In genomic region chr10:10141983-10142382, GRCh38 we compare ENCODE assay signal across 2 cellular contexts.
TF ChIP-seq lines count a peak whose summit lies in the region.

No MANE protein-coding gene starts in this region.

TF ChIP-seq in GM23338, 12 proteins besides CTCF, POLR2A, EP300 and RAD21:
- TF ChIP-seq STAT1 (IDR thresholded peaks at IDR 0.05; ENCODE audit: unreplicated experiment) (no peak), EZH2 (IDR thresholded peaks at IDR 0.05; ENCODE audit: low read depth, unreplicated experiment) (no peak), CREB1 (CRISPR knock-in tag; IDR thresholded peaks at IDR 0.05; ENCODE audit: low read depth) (no peak), NANOG (IDR thresholded peaks at IDR 0.05; ENCODE audit: borderline replicate concordance) (no peak), POLR2AphosphoS5 (IDR thresholded peaks at IDR 0.05; ENCODE audit: low read depth) (no peak), JUNB (IDR thresholded peaks at IDR 0.05; ENCODE audit: unreplicated experiment) (no peak)
- TF ChIP-seq, protein P1, sequence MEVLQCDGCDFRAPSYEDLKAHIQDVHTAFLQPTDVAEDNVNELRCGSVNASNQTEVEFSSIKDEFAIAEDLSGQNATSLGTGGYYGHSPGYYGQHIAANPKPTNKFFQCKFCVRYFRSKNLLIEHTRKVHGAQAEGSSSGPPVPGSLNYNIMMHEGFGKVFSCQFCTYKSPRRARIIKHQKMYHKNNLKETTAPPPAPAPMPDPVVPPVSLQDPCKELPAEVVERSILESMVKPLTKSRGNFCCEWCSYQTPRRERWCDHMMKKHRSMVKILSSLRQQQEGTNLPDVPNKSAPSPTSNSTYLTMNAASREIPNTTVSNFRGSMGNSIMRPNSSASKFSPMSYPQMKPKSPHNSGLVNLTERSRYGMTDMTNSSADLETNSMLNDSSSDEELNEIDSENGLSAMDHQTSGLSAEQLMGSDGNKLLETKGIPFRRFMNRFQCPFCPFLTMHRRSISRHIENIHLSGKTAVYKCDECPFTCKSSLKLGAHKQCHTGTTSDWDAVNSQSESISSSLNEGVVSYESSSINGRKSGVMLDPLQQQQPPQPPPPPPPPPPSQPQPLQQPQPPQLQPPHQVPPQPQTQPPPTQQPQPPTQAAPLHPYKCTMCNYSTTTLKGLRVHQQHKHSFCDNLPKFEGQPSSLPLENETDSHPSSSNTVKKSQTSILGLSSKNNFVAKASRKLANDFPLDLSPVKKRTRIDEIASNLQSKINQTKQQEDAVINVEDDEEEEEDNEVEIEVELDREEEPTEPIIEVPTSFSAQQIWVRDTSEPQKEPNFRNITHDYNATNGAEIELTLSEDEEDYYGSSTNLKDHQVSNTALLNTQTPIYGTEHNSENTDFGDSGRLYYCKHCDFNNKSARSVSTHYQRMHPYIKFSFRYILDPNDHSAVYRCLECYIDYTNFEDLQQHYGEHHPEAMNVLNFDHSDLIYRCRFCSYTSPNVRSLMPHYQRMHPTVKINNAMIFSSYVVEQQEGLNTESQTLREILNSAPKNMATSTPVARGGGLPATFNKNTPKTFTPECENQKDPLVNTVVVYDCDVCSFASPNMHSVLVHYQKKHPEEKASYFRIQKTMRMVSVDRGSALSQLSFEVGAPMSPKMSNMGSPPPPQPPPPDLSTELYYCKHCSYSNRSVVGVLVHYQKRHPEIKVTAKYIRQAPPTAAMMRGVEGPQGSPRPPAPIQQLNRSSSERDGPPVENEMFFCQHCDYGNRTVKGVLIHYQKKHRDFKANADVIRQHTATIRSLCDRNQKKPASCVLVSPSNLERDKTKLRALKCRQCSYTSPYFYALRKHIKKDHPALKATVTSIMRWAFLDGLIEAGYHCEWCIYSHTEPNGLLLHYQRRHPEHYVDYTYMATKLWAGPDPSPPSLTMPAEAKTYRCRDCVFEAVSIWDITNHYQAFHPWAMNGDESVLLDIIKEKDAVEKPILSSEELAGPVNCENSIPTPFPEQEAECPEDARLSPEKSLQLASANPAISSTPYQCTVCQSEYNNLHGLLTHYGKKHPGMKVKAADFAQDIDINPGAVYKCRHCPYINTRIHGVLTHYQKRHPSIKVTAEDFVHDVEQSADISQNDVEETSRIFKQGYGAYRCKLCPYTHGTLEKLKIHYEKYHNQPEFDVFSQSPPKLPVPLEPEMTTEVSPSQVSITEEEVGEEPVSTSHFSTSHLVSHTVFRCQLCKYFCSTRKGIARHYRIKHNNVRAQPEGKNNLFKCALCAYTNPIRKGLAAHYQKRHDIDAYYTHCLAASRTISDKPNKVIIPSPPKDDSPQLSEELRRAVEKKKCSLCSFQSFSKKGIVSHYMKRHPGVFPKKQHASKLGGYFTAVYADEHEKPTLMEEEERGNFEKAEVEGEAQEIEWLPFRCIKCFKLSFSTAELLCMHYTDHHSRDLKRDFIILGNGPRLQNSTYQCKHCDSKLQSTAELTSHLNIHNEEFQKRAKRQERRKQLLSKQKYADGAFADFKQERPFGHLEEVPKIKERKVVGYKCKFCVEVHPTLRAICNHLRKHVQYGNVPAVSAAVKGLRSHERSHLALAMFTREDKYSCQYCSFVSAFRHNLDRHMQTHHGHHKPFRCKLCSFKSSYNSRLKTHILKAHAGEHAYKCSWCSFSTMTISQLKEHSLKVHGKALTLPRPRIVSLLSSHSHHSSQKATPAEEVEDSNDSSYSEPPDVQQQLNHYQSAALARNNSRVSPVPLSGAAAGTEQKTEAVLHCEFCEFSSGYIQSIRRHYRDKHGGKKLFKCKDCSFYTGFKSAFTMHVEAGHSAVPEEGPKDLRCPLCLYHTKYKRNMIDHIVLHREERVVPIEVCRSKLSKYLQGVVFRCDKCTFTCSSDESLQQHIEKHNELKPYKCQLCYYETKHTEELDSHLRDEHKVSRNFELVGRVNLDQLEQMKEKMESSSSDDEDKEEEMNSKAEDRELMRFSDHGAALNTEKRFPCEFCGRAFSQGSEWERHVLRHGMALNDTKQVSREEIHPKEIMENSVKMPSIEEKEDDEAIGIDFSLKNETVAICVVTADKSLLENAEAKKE (CRISPR knock-in tag; IDR thresholded peaks at IDR 0.05): no peak
- TF ChIP-seq, protein P2, sequence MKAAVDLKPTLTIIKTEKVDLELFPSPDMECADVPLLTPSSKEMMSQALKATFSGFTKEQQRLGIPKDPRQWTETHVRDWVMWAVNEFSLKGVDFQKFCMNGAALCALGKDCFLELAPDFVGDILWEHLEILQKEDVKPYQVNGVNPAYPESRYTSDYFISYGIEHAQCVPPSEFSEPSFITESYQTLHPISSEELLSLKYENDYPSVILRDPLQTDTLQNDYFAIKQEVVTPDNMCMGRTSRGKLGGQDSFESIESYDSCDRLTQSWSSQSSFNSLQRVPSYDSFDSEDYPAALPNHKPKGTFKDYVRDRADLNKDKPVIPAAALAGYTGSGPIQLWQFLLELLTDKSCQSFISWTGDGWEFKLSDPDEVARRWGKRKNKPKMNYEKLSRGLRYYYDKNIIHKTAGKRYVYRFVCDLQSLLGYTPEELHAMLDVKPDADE (IDR thresholded peaks at IDR 0.05): no peak
- TF ChIP-seq, protein P3, sequence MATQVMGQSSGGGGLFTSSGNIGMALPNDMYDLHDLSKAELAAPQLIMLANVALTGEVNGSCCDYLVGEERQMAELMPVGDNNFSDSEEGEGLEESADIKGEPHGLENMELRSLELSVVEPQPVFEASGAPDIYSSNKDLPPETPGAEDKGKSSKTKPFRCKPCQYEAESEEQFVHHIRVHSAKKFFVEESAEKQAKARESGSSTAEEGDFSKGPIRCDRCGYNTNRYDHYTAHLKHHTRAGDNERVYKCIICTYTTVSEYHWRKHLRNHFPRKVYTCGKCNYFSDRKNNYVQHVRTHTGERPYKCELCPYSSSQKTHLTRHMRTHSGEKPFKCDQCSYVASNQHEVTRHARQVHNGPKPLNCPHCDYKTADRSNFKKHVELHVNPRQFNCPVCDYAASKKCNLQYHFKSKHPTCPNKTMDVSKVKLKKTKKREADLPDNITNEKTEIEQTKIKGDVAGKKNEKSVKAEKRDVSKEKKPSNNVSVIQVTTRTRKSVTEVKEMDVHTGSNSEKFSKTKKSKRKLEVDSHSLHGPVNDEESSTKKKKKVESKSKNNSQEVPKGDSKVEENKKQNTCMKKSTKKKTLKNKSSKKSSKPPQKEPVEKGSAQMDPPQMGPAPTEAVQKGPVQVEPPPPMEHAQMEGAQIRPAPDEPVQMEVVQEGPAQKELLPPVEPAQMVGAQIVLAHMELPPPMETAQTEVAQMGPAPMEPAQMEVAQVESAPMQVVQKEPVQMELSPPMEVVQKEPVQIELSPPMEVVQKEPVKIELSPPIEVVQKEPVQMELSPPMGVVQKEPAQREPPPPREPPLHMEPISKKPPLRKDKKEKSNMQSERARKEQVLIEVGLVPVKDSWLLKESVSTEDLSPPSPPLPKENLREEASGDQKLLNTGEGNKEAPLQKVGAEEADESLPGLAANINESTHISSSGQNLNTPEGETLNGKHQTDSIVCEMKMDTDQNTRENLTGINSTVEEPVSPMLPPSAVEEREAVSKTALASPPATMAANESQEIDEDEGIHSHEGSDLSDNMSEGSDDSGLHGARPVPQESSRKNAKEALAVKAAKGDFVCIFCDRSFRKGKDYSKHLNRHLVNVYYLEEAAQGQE (IDR thresholded peaks at IDR 0.05; ENCODE audit: unreplicated experiment): no peak

TF ChIP-seq in H1, 55 proteins besides CTCF, POLR2A, EP300 and RAD21:
- TF ChIP-seq TAF1 (IDR thresholded peaks at IDR 0.05; ENCODE audit: low read depth, low read length): no peak
- TF ChIP-seq TBP (IDR thresholded peaks at IDR 0.05; ENCODE audit: low read depth, low read length): no peak
- no peak for TF ChIP-seq CBX8 (IDR thresholded peaks at IDR 0.05; ENCODE audit: borderline replicate concordance, low read depth, low read length)
- TF ChIP-seq, protein P4, sequence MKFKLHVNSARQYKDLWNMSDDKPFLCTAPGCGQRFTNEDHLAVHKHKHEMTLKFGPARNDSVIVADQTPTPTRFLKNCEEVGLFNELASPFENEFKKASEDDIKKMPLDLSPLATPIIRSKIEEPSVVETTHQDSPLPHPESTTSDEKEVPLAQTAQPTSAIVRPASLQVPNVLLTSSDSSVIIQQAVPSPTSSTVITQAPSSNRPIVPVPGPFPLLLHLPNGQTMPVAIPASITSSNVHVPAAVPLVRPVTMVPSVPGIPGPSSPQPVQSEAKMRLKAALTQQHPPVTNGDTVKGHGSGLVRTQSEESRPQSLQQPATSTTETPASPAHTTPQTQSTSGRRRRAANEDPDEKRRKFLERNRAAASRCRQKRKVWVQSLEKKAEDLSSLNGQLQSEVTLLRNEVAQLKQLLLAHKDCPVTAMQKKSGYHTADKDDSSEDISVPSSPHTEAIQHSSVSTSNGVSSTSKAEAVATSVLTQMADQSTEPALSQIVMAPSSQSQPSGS (IDR thresholded peaks at IDR 0.05; ENCODE audit: low read length): no peak
- TF ChIP-seq BACH1 (IDR thresholded peaks at IDR 0.05; ENCODE audit: low read length): no peak
- no peak for TF ChIP-seq HDAC2 (IDR thresholded peaks at IDR 0.05; ENCODE audit: borderline replicate concordance in 1 of 2, low read depth in 2 of 2, low read length in 2 of 2)
- TF ChIP-seq CEBPB (IDR thresholded peaks at IDR 0.05; ENCODE audit: low read depth, low read length): no peak
- no peak for TF ChIP-seq ZNF274 (IDR thresholded peaks at IDR 0.05; ENCODE audit: borderline replicate concordance, extremely low read depth, low read length)
- TF ChIP-seq YY1 (IDR thresholded peaks at IDR 0.05; ENCODE audit: low read depth, low read length): no peak
- no peak for TF ChIP-seq TEAD4 (IDR thresholded peaks at IDR 0.05; ENCODE audit: low read depth, low read length)
- no peak for TF ChIP-seq BRCA1 (IDR thresholded peaks at IDR 0.05; ENCODE audit: low read depth, low read length)
- no peak for TF ChIP-seq SUZ12 (IDR thresholded peaks at IDR 0.05; ENCODE audit: low read length)
TF ChIP-seq in H1: peak in this region for 0.
